Comparison of ENCODE assay signal across 15 cellular contexts in the genomic region with DNA sequence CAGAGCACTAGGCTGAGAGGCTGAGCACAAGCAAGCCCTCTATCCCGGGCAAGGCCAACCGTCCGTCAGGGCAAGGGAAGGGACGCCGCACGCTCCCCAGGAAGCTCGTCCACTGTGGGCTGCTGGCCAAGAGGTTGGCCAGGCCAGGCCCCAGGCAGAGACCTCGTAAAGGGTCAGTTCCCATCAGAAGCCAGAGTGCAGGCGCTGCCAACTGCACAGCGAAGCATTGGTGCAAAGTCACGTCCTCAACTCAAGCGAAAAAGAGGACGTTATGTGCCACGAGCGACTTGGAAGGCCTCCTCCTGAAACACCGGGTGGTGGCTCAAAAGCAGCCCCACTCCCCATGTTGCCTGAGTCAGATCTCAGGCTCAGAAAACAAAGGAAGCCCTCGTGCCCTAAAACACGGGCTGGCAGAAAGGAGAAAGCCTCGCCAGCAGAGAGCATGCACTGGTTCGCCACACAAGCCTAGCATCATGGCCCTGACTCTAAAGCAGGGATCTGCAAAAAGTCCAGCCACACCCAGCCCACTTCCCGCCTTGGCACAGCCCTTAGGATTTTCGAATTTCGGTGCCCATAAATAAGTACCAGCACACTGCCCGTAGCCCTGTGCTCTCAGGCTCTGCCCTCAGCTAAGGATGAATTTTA. TPM values are rescaled to one million over a fixed set of nuclear protein-coding genes. Genes with fewer than 3 reads are reported as not detected.
A peak's percentile ranks its signal among the peaks of the same experiment; 100 is the strongest.
DNase-seq lines count a peak whose midpoint lies in the region; ATAC-seq and TF ChIP-seq lines count a peak whose summit lies in the region.
"Had no signal": no experiment of that assay in that cellular context is flagged by ENCODE, and none has a peak within 500 bp of the region (broad histone marks: within the 10 kb centered on the region; RNA-seq: fewer than 3 reads in every experiment).

No MANE protein-coding gene starts in this region.

- DNase-seq in heart left ventricle (peak; percentile 61 to 88 (median 83)), psoas muscle (peak; percentile 67 to 92), COLO668 (lab: John Stamatoyannopoulos, UW; ENCODE audit: unreplicated experiment) (no peak), SIG-M5 treated with dmso at 0.1 percent for 504 hours (lab: John Stamatoyannopoulos, UW; ENCODE audit: unreplicated experiment) (no peak), HuH-7.5 (ENCODE audit: low spot score) (no peak)
- DNase-seq: activated T-cell treated with anti-CD3 and anti-CD28 coated beads, Interleukin-2, amount 50 U/mL, for 4 hours; DMS79; NCI-H1105; NCI-H526 treated with DMSO at 0.1 percent for 48 hours; WERI-Rb-1 had no signal

- H3K27me3 ChIP-seq in heart left ventricle (no peaks in the 10 kb centered on the region), psoas muscle (ENCODE audit: insufficient read depth in 3 of 3, low read length in 2 of 3) (no peaks in the 10 kb centered on the region)

- no peak for TF ChIP-seq POLR2A in heart left ventricle (IDR thresholded peaks at IDR 0.05)

- intact Hi-C loops in heart left ventricle (cut with DNase I): loop anchor here in 9 of 10 donors (2.0 to 10.0 kb wide), 13 partner anchors 42 to 248 kb away; partner anchors contain the start of genes BRD4 (in 3 of the 9), AKAP8L (in 2 of the 9) and WIZ (in 1 of the 9)
- intact Hi-C loops in psoas muscle (cut with DNase I): loop anchor here (5.0 kb wide), 4 partner anchors 42 to 198 kb away; partner anchors contain the start of genes AKAP8L (in 1 of the 2) and WIZ (in 1 of the 2)

- H3K4me3 ChIP-seq in heart left ventricle (peak overlapping the region in 9 of 12 donors; percentile 6 to 42 (median 16)), psoas muscle (peak overlapping the region; percentile 30)
- H3K4me3 ChIP-seq: HAP-1, mucosa of descending colon had no signal

- H3K9me3 ChIP-seq in heart left ventricle (no peaks in the 10 kb centered on the region), psoas muscle (no peaks in the 10 kb centered on the region)
- H3K9me3 ChIP-seq: HAP-1, mucosa of descending colon had no signal

- TF ChIP-seq CTCF in C4-2B (conservative IDR thresholded peaks at IDR 0.05) (no peak), heart left ventricle (IDR thresholded peaks at IDR 0.05) (no peak), psoas muscle (IDR thresholded peaks at IDR 0.05) (no peak)

- H3K4me1 ChIP-seq in heart left ventricle (peaks cover 24 to 68% (median 52%) of the 10 kb centered on the region in 12 donors), psoas muscle (peaks cover 48% of the 10 kb centered on the region)
- H3K4me1 ChIP-seq: HAP-1 had no signal

- H3K27ac ChIP-seq in C4-2B (peak overlapping the region; percentile 48), angular gyrus (ENCODE audit: low read depth, low read length) (peak overlapping the region; percentile 24), heart left ventricle (peak overlapping the region; percentile 25 to 96 (median 74)), psoas muscle (peak overlapping the region; percentile 93)
- H3K27ac ChIP-seq: WERI-Rb-1 had no signal

- H3K36me3 ChIP-seq in heart left ventricle (peaks cover 3 to 43% (median 33%) of the 10 kb centered on the region in 9 donors), psoas muscle (ENCODE audit: insufficient read depth in 1 of 2, low read depth in 1 of 2) (peaks cover 11 to 38% of the 10 kb centered on the region in 2 donors)

- 19 to 29% (median 25%) methylated on average over 19 to 24 of the region's 24 CpGs for WGBS in heart left ventricle, 4 donors
- WGBS in psoas muscle, 3 donors: 9 to 21% (median 13%) methylated on average over 24 of the region's 24 CpGs

- peak; percentile 26 to 57 (median 44) for ATAC-seq in heart left ventricle
- ATAC-seq in psoas muscle: peak in 3 of 4 donors; percentile 9 to 57 (median 53)
- no peak for ATAC-seq in HG02623 (IDR thresholded peaks at IDR 0.05; ENCODE audit: unreplicated experiment)
- ATAC-seq: activated T-cell treated with anti-CD3 and anti-CD28 coated beads, Interleukin-2, amount 50 U/mL, for 4 hours; mucosa of descending colon had no signal

RNA-seq across cellular contexts. Expression of gene AKAP8, which starts 4.7 kb away (rescaled TPM):
- total RNA-seq in heart left ventricle (10 to 100 TPM; 15.3 to 24.8 (median 18.9) TPM), psoas muscle (10 to 100 TPM; 18.9 to 42.8 (median 27.8) TPM)
- polyA plus RNA-seq in heart left ventricle (10 to 100 TPM in 1 of 2 donors, 1 to 10 TPM in 1; 9.6 to 17.5 TPM), psoas muscle (10 to 100 TPM; 15.9 to 22.1 (median 18.2) TPM)

RNA-seq across cellular contexts. Expression of gene BRD4, which starts 42.6 kb away (rescaled TPM):
- total RNA-seq in heart left ventricle: 10 to 100 TPM; 31.4 to 78.9 (median 61.8) TPM
- polyA plus RNA-seq in heart left ventricle: 10 to 100 TPM; 31.1 to 76.9 TPM
- total RNA-seq in psoas muscle: 100 to 1,000 TPM in 2 of 4 donors, 10 to 100 TPM in 2; 65.3 to 120 (median 101) TPM
- 100 to 1,000 TPM in 1 of 3 donors, 10 to 100 TPM in 2; 42.6 to 107 (median 45.6) TPM for polyA plus RNA-seq in psoas muscle

RNA-seq across cellular contexts. Expression of gene AKAP8L, which starts 43.9 kb away (rescaled TPM):
- total RNA-seq in heart left ventricle: 10 to 100 TPM; 46.5 to 72.2 (median 60.1) TPM
- polyA plus RNA-seq in heart left ventricle: 10 to 100 TPM; 43.3 to 67.5 TPM
- total RNA-seq in psoas muscle: 10 to 100 TPM; 37.3 to 66.2 (median 54.3) TPM
- polyA plus RNA-seq in psoas muscle: 10 to 100 TPM; 34.6 to 72.9 (median 46.7) TPM

Comparison
In these comparisons a context has a peak if more than half of its experiments do, and no peak if none do; other contexts are left out.
1. H3K27ac ChIP-seq: peak in every context shown above with its lines; median percentile 93 in psoas muscle; 74 in heart left ventricle; 48 in C4-2B; 24 in angular gyrus.
2. DNase-seq: peak in heart left ventricle (5 of 5) and psoas muscle (2 of 2); none in COLO668 (single experiment), SIG-M5 treated with dmso at 0.1 percent for 504 hours (single experiment) and HuH-7.5 (single experiment).